In the genomic region with DNA sequence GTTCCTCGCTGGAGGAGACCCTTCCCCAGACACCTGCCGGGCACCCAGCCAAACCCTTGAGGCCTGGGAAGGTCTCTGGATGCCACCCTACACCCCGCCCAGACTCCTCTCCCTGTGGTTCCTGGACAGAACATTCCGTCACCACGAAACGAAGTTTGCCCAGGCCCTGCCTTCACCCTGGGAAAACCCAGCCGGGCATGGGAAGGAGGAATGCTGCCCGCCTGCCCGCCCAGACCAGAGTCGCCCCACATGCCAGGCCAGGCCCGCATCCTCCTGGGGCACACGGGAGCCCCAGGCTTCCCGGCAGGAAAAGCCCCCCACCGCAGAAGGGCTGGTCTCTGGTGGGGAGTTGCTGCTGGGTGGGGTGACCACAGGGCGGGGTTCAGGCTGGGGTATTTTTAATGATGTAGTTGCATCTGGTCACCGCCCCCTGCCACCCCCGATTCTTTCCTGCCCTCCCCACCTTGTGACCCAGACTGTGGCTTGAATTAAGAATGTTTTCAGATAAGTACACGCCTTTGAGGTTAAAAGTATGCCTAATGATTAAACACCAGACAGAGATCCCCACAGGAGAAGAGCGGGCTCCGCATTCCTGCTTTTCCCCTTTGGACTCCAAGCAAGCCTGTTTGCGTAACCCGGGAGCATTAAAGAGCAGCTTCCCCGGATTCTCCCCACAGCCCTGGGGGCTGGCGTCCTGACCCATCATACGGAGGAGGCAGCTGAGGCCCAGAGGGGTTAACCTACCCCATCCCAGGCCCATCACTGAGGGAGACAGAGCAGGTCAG, we compare ENCODE assay signal across 11 cellular contexts. TPM values are rescaled to one million over a fixed set of nuclear protein-coding genes. Genes with fewer than 3 reads are reported as not detected.
A peak's percentile ranks its signal among the peaks of the same experiment; 100 is the strongest.
DNase-seq lines count a peak whose midpoint lies in the region; ATAC-seq, FAIRE-seq and TF ChIP-seq lines count a peak whose summit lies in the region.
"Had no signal": no experiment of that assay in that cellular context is flagged by ENCODE, and none has a peak within 500 bp of the region (broad histone marks: within the 10 kb centered on the region; RNA-seq: fewer than 3 reads in every experiment).

No MANE protein-coding gene starts in this region.

- H3K4me1 Mint-ChIP-seq in nephron, result peaks cover 34% of the 10 kb centered on the region
- H3K4me1 Mint-ChIP-seq: CD14-positive monocyte had no signal

- peak overlapping the region in 1 of 4 donors; percentile 26 for H3K4me3 ChIP-seq in Peyer's patch

- peak overlapping the region; percentile 59 to 97 (median 82) for H3K27ac ChIP-seq in Peyer's patch

- TF ChIP-seq CTCF in Peyer's patch (IDR thresholded peaks at IDR 0.05) (no peak), nephron (IDR thresholded peaks at IDR 0.05; ENCODE audit: unreplicated experiment in 3 of 3) (no peak)

- H3K27me3 Mint-ChIP-seq in nephron (ENCODE audit: low read depth), result no peaks in the 10 kb centered on the region

- no peaks in the 10 kb centered on the region for H3K9me3 Mint-ChIP-seq in nephron
- H3K9me3 Mint-ChIP-seq: CD14-positive monocyte; T-helper 1 cell treated with Interleukin-12 subunit alpha and Interleukin-12 subunit beta and Interleukin-4 antibody, amounts not matched to agents 30 μg/mL and 1 μg/mL, for 36 hours had no signal

- peak; percentile 36 for ATAC-seq in esophagus mucosa

- FAIRE-seq in GM12892 (lab: Jason Lieb, UNC), result no peak

- peak; percentile 75 for DNase-seq in A172 (ENCODE audit: low spot score)
- DNase-seq in Peyer's patch, result peak in 2 of 3 donors; percentile 85
- DNase-seq in GM12892 (ENCODE audit: insufficient read length), result no peak
- no peak for DNase-seq in iPS-NIHi11 (ENCODE audit: low spot score)
- DNase-seq in GOT3 (lab: John Stamatoyannopoulos, UW), result no peak
- no peak for DNase-seq in hippocampal formation (lab: John Stamatoyannopoulos, UW)
- DNase-seq: NCI-H2081 treated with DMSO at 0.1 percent for 48 hours had no signal

- H3K36me3 Mint-ChIP-seq in nephron (ENCODE audit: low read depth), result no peaks in the 10 kb centered on the region

- H3K36me3 ChIP-seq in Peyer's patch, result peaks cover 0 to 62% (median 0%) of the 10 kb centered on the region in 3 donors

- H3K4me1 ChIP-seq in Peyer's patch, result peaks cover 0 to 81% (median 24%) of the 10 kb centered on the region in 4 donors

- H3K9me3 ChIP-seq in Peyer's patch, result no peaks in the 10 kb centered on the region

- H3K27ac Mint-ChIP-seq in nephron, result peak overlapping the region; percentile 95 to 99 (median 98)
- H3K27ac Mint-ChIP-seq: T-helper 1 cell treated with Interleukin-12 subunit alpha and Interleukin-12 subunit beta and Interleukin-4 antibody, amounts not matched to agents 30 μg/mL and 1 μg/mL, for 36 hours had no signal

- peak overlapping the region; percentile 15 to 64 (median 46) for H3K4me3 Mint-ChIP-seq in nephron
- H3K4me3 Mint-ChIP-seq: CD14-positive monocyte; T-helper 1 cell treated with Interleukin-12 subunit alpha and Interleukin-12 subunit beta and Interleukin-4 antibody, amounts not matched to agents 30 μg/mL and 1 μg/mL, for 36 hours had no signal

- TF ChIP-seq POLR2A in Peyer's patch (IDR thresholded peaks at IDR 0.05) (peak in 1 of 2 donors; percentile 40), GM12892 (IDR thresholded peaks at IDR 0.05; ENCODE audit: low read depth, low read length) (no peak)

- H3K27me3 ChIP-seq in Peyer's patch, result no peaks in the 10 kb centered on the region

RNA-seq across cellular contexts. Expression of a gene that starts 44.6 kb away (rescaled TPM):
- total RNA-seq in A172 (2014; rRNA removed; shearing (Covaris generic)), result 3.4 and 5.3 TPM in 2 replicates
- 100 to 1,000 TPM in 3 of 4 donors, 10 to 100 TPM in 1; 21.5 to 231 (median 189) TPM for total RNA-seq in Peyer's patch
- total RNA-seq in esophagus mucosa, result 12.9 TPM
- polyA plus RNA-seq in GM12892 (2012; ENCODE audit: missing spikeins), result 6.2 TPM

Comparison
In these comparisons a context has a peak if more than half of its experiments do, and no peak if none do; other contexts are left out.
1. DNase-seq: peak in A172 (single experiment) and Peyer's patch (2 of 3); none in GM12892 (single experiment), iPS-NIHi11 (single experiment), GOT3 (single experiment) and hippocampal formation (0 of 2).